8 cellular contexts compared by ENCODE assay signal in the genomic region with DNA sequence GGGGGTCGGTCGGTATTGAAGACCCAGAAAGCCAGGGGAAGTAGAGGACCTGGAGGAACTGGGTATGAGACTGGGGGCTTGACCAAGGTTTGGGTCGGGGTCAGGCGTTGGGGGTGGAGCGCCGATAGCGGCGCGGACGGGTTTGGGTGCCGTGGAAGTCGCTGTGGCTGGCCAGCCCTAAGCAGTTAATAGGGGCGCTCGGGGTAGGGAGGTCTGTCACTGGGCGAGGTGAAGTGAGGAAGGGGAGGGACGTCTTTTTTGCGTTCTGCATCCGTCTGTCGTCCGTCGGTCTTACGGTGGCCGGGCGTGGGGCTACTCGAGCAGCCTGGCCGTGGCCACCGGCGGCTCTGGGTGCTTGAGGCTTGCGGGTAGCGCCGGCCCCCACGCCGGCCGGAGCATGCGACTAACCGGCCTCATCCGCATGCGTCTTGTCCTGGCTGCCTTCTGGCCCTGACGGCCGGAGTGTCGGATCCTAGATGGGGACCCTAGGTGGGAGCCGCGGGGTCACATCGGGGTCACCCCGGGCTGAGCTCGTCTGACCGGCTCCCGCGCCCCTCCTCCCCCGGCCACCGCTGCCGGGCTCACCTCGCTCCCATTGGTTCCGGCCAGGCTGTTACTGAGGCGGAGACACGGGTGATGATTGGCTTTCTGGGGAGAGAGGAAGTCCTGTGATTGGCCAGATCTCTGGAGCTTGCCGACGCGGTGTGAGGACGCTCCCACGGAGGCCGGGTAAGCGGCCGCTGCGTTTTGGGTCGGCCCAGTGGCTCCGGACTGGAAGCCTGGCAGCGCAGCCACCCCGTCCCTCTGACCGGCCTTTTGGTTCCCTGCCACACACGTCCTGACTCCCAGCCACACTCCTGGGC. TPM values are rescaled to one million over a fixed set of nuclear protein-coding genes. Genes with fewer than 3 reads are reported as not detected.
DNase-seq lines count a peak whose midpoint lies in the region; ATAC-seq and TF ChIP-seq lines count a peak whose summit lies in the region.

No MANE protein-coding gene starts in this region.

- H3K9ac ChIP-seq in BLaER1 treated with 17β-estradiol and CSF1 and Interleukin-3, amounts not matched to agents 10 nM and 100 nM: peak overlapping the region; percentile 89 to 98 (median 96)
- peak overlapping the region; percentile 96 to 99 for H3K9ac ChIP-seq in duodenal mucosa (ENCODE audit: low read depth in 1 of 2, low read length in 2 of 2)

- no peaks in the 10 kb centered on the region for H3K9me3 Mint-ChIP-seq in activated CD4-positive, alpha-beta memory T cell treated with anti-CD3 and anti-CD28 coated beads for 36 hours

- DNase-seq in GM19238 (ENCODE audit: insufficient read length, low spot score) (peak; percentile 96), NCI-H774 (lab: John Stamatoyannopoulos, UW) (peak; percentile 72), right lobe of liver (peak; percentile 93 to 96 (median 94))
- peak; percentile 92 for DNase-seq in activated CD4-positive, alpha-beta memory T cell treated with anti-CD3 and anti-CD28 coated beads for 36 hours
- peak; percentile 72 to 84 for DNase-seq in stimulated activated CD4-positive, alpha-beta T cell treated with anti-CD3 and anti-CD28 coated beads, Interleukin-4, amount 100 ng/mL, for 48 hours (ENCODE audit: low read depth in 2 of 2)

- H3K27me3 ChIP-seq in BLaER1 treated with 17β-estradiol and CSF1 and Interleukin-3, amounts not matched to agents 10 nM and 100 nM: no peaks in the 10 kb centered on the region
- H3K27me3 ChIP-seq in duodenal mucosa (ENCODE audit: control insufficient read depth in 1 of 2, insufficient read depth in 2 of 2, low read length in 2 of 2) (no peaks in the 10 kb centered on the region), right lobe of liver (no peaks in the 10 kb centered on the region)

- H3K27ac Mint-ChIP-seq in activated CD4-positive, alpha-beta memory T cell treated with anti-CD3 and anti-CD28 coated beads for 36 hours: peak overlapping the region; percentile 95

- 0% methylated on average over 8 of the region's 71 CpGs for WGBS in right lobe of liver (ENCODE audit: insufficient coverage, low coverage, low lambda C conversion rate, missing lambda C conversion rate)

- intact Hi-C loops in activated CD4-positive, alpha-beta memory T cell treated with anti-CD3 and anti-CD28 coated beads for 36 hours (cut with micrococcal nuclease): loop anchor here (1.0 to 5.0 kb wide), 8 partner anchors 9 to 602 kb away; partner anchors contain the start of genes CTC1, EIF5A, GABARAP and HES7
- intact Hi-C loops in right lobe of liver (cut with DNase I): no loop called here

- peak overlapping the region; percentile 66 to 89 (median 76) for H3K4me3 ChIP-seq in BLaER1 treated with 17β-estradiol and CSF1 and Interleukin-3, amounts not matched to agents 10 nM and 100 nM
- peak overlapping the region; percentile 69 to 86 for H3K4me3 ChIP-seq in duodenal mucosa (ENCODE audit: low read depth in 1 of 2, low read length in 2 of 2)
- H3K4me3 ChIP-seq in right lobe of liver: peak overlapping the region; percentile 73 to 98 (median 81)

- no peaks in the 10 kb centered on the region for H3K27me3 Mint-ChIP-seq in activated CD4-positive, alpha-beta memory T cell treated with anti-CD3 and anti-CD28 coated beads for 36 hours

- TF ChIP-seq POLR2A in right lobe of liver (IDR thresholded peaks at IDR 0.05): peak; percentile 86

- peaks cover 27 to 33% (median 28%) of the 10 kb centered on the region in 10 experiments for H3K4me1 ChIP-seq in BLaER1 treated with 17β-estradiol and CSF1 and Interleukin-3, amounts not matched to agents 10 nM and 100 nM
- H3K4me1 ChIP-seq in duodenal mucosa (ENCODE audit: control insufficient read depth in 1 of 2, insufficient read depth in 2 of 2, low read length in 2 of 2): peaks cover 29 to 34% of the 10 kb centered on the region in 2 donors
- peaks cover 0 to 24% (median 10%) of the 10 kb centered on the region in 4 donors for H3K4me1 ChIP-seq in right lobe of liver

- peaks cover 45% of the 10 kb centered on the region for H3K4me1 Mint-ChIP-seq in activated CD4-positive, alpha-beta memory T cell treated with anti-CD3 and anti-CD28 coated beads for 36 hours (ENCODE audit: low read depth)

- H3K4me3 Mint-ChIP-seq in activated CD4-positive, alpha-beta memory T cell treated with anti-CD3 and anti-CD28 coated beads for 36 hours: peak overlapping the region; percentile 85

- peak overlapping the region; percentile 73 to 100 (median 97) for H3K4me2 ChIP-seq in BLaER1 treated with 17β-estradiol and CSF1 and Interleukin-3, amounts not matched to agents 10 nM and 100 nM

- CTCF ChIA-PET in activated CD4-positive, alpha-beta memory T cell treated with anti-CD3 and anti-CD28 coated beads for 36 hours (lab: Charles Lee): interaction anchor here (0.6 to 5.4 kb wide), 11 partner anchors 10 to 216 kb away, joined by 3 to 70 read pairs (median 4); partner anchors contain the start of genes KDM6B, NAA38, RNF227 and TP53

- TF ChIP-seq CTCF in right lobe of liver (IDR thresholded peaks at IDR 0.05): no peak

- H3K36me3 ChIP-seq in BLaER1 treated with 17β-estradiol and CSF1 and Interleukin-3, amounts not matched to agents 10 nM and 100 nM: peaks cover 35 to 57% (median 47%) of the 10 kb centered on the region in 11 experiments
- peaks cover 26 to 30% of the 10 kb centered on the region in 2 donors for H3K36me3 ChIP-seq in duodenal mucosa (ENCODE audit: control insufficient read depth in 1 of 2, insufficient read depth in 2 of 2, low read length in 2 of 2)
- H3K36me3 ChIP-seq in right lobe of liver: peaks cover 0 to 27% (median 10%) of the 10 kb centered on the region in 4 donors

- no peaks in the 10 kb centered on the region for H3K9me3 ChIP-seq in BLaER1 treated with 17β-estradiol and CSF1 and Interleukin-3, amounts not matched to agents 10 nM and 100 nM (replicated peaks in 1 of 11)
- H3K9me3 ChIP-seq in duodenal mucosa (ENCODE audit: control insufficient read depth in 1 of 2, low read length in 2 of 2) (no peaks in the 10 kb centered on the region), right lobe of liver (no peaks in the 10 kb centered on the region)

- peak overlapping the region; percentile 89 to 99 (median 98) for H3K27ac ChIP-seq in BLaER1 treated with 17β-estradiol and CSF1 and Interleukin-3, amounts not matched to agents 10 nM and 100 nM
- H3K27ac ChIP-seq in duodenal mucosa (ENCODE audit: low read depth, low read length) (peak overlapping the region; percentile 98), right lobe of liver (peak overlapping the region; percentile 99)

- peaks cover 36 to 73% (median 64%) of the 10 kb centered on the region in 11 experiments for H4K20me1 ChIP-seq in BLaER1 treated with 17β-estradiol and CSF1 and Interleukin-3, amounts not matched to agents 10 nM and 100 nM

- peaks cover 21% of the 10 kb centered on the region for H3K36me3 Mint-ChIP-seq in activated CD4-positive, alpha-beta memory T cell treated with anti-CD3 and anti-CD28 coated beads for 36 hours

- ATAC-seq in HG03439 (IDR thresholded peaks at IDR 0.05; ENCODE audit: unreplicated experiment) (peak; percentile 44), right lobe of liver (peak; percentile 48 to 75 (median 66))

- POLR2A ChIA-PET in activated CD4-positive, alpha-beta memory T cell treated with anti-CD3 and anti-CD28 coated beads for 36 hours (lab: Charles Lee): interaction anchor here (0.9 to 3.0 kb wide), 6 partner anchors 7 to 329 kb away, joined by 4 to 24 read pairs (median 10); partner anchors contain the start of genes KDM6B, NAA38 and TP53

RNA-seq across cellular contexts. Expression of gene TMEM88, which starts 10.3 kb away (rescaled TPM):
- total RNA-seq in activated CD4-positive, alpha-beta memory T cell treated with anti-CD3 and anti-CD28 coated beads for 36 hours: 1 to 10 TPM; 2.2 to 2.4 TPM
- 1 to 10 TPM in 4 of 6 experiments, under 1 TPM in 2; 0.74 to 2.4 (median 1.2) TPM for total RNA-seq in right lobe of liver

RNA-seq across cellular contexts. Expression of gene KDM6B, which starts 10.5 kb away (rescaled TPM):
- 10 to 100 TPM; 44.1 to 49.6 TPM for total RNA-seq in activated CD4-positive, alpha-beta memory T cell treated with anti-CD3 and anti-CD28 coated beads for 36 hours
- total RNA-seq in right lobe of liver: 10 to 100 TPM in 4 of 6 experiments, 1 to 10 TPM in 2; 6.1 to 12.8 (median 10.9) TPM

RNA-seq across cellular contexts. Expression of gene NAA38, which starts 12.8 kb away (rescaled TPM):
- total RNA-seq in activated CD4-positive, alpha-beta memory T cell treated with anti-CD3 and anti-CD28 coated beads for 36 hours: 10 to 100 TPM; 68.2 to 74.7 TPM
- total RNA-seq in right lobe of liver: 10 to 100 TPM; 27.2 to 43.0 (median 30.8) TPM

RNA-seq across cellular contexts. Expression of gene CYB5D1, which starts 13.3 kb away (rescaled TPM):
- total RNA-seq in activated CD4-positive, alpha-beta memory T cell treated with anti-CD3 and anti-CD28 coated beads for 36 hours: 1 to 10 TPM; 6.0 to 6.9 TPM
- total RNA-seq in right lobe of liver: 10 to 100 TPM in 1 of 6 experiments, 1 to 10 TPM in 5; 6.0 to 11.7 (median 7.4) TPM

RNA-seq across cellular contexts. Expression of gene CHD3, which starts 44.1 kb away (rescaled TPM):
- 100 to 1,000 TPM; 120 to 133 TPM for total RNA-seq in activated CD4-positive, alpha-beta memory T cell treated with anti-CD3 and anti-CD28 coated beads for 36 hours
- total RNA-seq in right lobe of liver: 1 to 10 TPM; 3.2 to 7.2 (median 5.1) TPM

Comparison
In these comparisons a context has a peak if more than half of its experiments do, and no peak if none do; other contexts are left out.
1. Peak in every context shown above with its lines: DNase-seq, ATAC-seq, H3K4me3 ChIP-seq and H3K27ac ChIP-seq.